Comparison of ENCODE assay signal across 8 cellular contexts in the genomic region with DNA sequence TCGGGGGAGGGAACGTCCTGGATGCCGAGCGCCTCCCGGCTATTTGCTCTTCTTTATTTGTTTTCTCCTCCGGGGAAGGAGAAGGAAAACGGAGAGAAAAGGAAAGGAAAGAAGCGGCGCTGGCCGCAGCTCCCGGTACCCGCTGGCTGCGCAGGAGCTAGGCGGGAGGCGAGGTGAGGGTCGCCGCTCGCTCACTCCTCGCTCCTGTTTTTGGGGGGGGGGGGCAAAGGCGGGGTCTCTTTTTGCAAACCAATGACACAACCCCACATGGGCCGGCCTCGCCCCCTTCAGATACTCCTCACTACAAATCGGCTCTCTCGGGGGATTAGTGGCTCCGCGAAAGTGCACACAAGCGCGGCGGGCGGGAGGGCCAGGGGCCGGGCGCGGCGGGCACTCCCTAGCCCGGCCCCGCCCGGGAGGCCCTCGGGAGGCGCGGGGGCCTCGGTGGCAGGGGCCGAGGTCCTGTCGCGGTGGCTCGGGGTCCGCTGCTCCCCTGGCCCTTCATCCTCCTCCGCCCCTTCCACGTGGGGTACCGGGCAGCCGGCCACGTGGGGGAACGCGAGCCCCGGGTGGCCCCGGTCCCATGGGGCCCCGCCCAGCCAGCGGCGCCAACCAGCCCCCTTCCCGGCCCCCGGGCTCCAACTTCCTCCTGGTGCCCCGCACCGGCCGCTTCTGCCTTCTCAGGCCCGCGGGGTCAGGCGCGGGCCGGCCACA. TPM values are rescaled to one million over a fixed set of nuclear protein-coding genes. Genes with fewer than 3 reads are reported as not detected.
DNase-seq lines count a peak whose midpoint lies in the region; ATAC-seq and TF ChIP-seq lines count a peak whose summit lies in the region.

No MANE protein-coding gene starts in this region.

- H2AFZ ChIP-seq in osteoblast (ENCODE audit: low read length), result peak overlapping the region; percentile 86

- peaks cover 4% of the 10 kb centered on the region for H3K4me1 Mint-ChIP-seq in CD8-positive, alpha-beta T cell (ENCODE audit: low read depth)

- intact Hi-C loops in CD8-positive, alpha-beta T cell (cut with DNase I, micrococcal nuclease), result no loop called here
- intact Hi-C loops in heart left ventricle (cut with DNase I), result loop anchor here (5.0 to 10.0 kb wide), 7 partner anchors 99 to 564 kb away; partner anchors contain the start of gene EDRF1 (in 1 of the 10)

- WGBS in heart left ventricle, 4 donors, result 0 to 1% (median 0%) methylated on average over 27 to 68 of the region's 68 CpGs

- no peaks in the 10 kb centered on the region for H3K36me3 Mint-ChIP-seq in CD8-positive, alpha-beta T cell

- POLR2A ChIA-PET in CD8-positive, alpha-beta T cell (lab: Charles Lee), result no interaction called here

- H3K4me3 ChIP-seq in CD8-positive, alpha-beta T cell (ENCODE audit: low read depth, low read length), result peak overlapping the region; percentile 23
- H3K4me3 ChIP-seq in heart left ventricle (peak overlapping the region; percentile 72 to 98 (median 90)), osteoblast (ENCODE audit: insufficient read depth, low read length) (peak overlapping the region; percentile 80)

- peak overlapping the region; percentile 87 for H3K4me2 ChIP-seq in osteoblast (ENCODE audit: insufficient read depth, low read length)

- CTCF ChIA-PET in CD8-positive, alpha-beta T cell (lab: Charles Lee), result no interaction called here

- ATAC-seq in CD8-positive, alpha-beta T cell, result peak; percentile 29
- peak; percentile 56 to 78 (median 74) for ATAC-seq in heart left ventricle
- no peak for ATAC-seq in GM18498 (IDR thresholded peaks at IDR 0.05; ENCODE audit: unreplicated experiment)

- H3K79me2 ChIP-seq in osteoblast (ENCODE audit: insufficient read depth, low read length), result peaks cover 30% of the 10 kb centered on the region

- H3K4me3 Mint-ChIP-seq in CD8-positive, alpha-beta T cell, result peak overlapping the region; percentile 61

- no peak for DNase-seq in CD8-positive, alpha-beta T cell
- DNase-seq in HCEC 1CT (peak; percentile 88), NCI-H82 (lab: John Stamatoyannopoulos, UW) (peak; percentile 97), amygdala (lab: John Stamatoyannopoulos, UW) (peak in 46 of 56 donors; percentile 32 to 80 (median 58)), heart left ventricle (peak; percentile 81 to 89 (median 83)), osteoblast (ENCODE audit: insufficient read length, low spot score, missing footprints) (peak; percentile 99)
- DNase-seq in stimulated activated CD4-positive, alpha-beta T cell treated with anti-CD3 and anti-CD28 coated beads, Interleukin-4, amount 100 ng/mL, for 24 hours, result no peak

- H3K9me3 ChIP-seq in CD8-positive, alpha-beta T cell (ENCODE audit: low read length), result no peaks in the 10 kb centered on the region
- H3K9me3 ChIP-seq in heart left ventricle (no peaks in the 10 kb centered on the region), osteoblast (ENCODE audit: low read depth, low read length) (no peaks in the 10 kb centered on the region)

- peaks cover 12% of the 10 kb centered on the region for H4K20me1 ChIP-seq in osteoblast (ENCODE audit: insufficient read depth, low read length)

- peaks cover 42% of the 10 kb centered on the region for H3K27me3 Mint-ChIP-seq in CD8-positive, alpha-beta T cell (ENCODE audit: low read depth)

- H3K36me3 ChIP-seq in CD8-positive, alpha-beta T cell (ENCODE audit: insufficient read depth, low read length), result no peaks in the 10 kb centered on the region
- no peaks in the 10 kb centered on the region for H3K36me3 ChIP-seq in heart left ventricle
- H3K36me3 ChIP-seq in osteoblast (ENCODE audit: insufficient read depth, low read length), result no peaks in the 10 kb centered on the region

- no peak for TF ChIP-seq CTCF in CD8-positive, alpha-beta T cell (IDR thresholded peaks at IDR 0.05)
- TF ChIP-seq CTCF in heart left ventricle (IDR thresholded peaks at IDR 0.05) (peak in 5 of 12 donors; percentile 51 to 65 (median 54)), osteoblast (IDR thresholded peaks at IDR 0.05; ENCODE audit: extremely low read depth, low read depth, low read length) (no peak)

- TF ChIP-seq POLR2A in heart left ventricle (IDR thresholded peaks at IDR 0.05), result peak in 1 of 2 donors; percentile 51

- H3K27ac Mint-ChIP-seq in CD8-positive, alpha-beta T cell, result no peak overlapping the region

- no peak overlapping the region for H3K27ac ChIP-seq in CD8-positive, alpha-beta T cell (ENCODE audit: low read depth, low read length)
- H3K27ac ChIP-seq in heart left ventricle (peak overlapping the region; percentile 89 to 99 (median 98)), osteoblast (ENCODE audit: low read depth, low read length) (peak overlapping the region; percentile 48)

- peaks cover 3% of the 10 kb centered on the region for H3K4me1 ChIP-seq in CD8-positive, alpha-beta T cell (ENCODE audit: insufficient read depth, low read length)
- H3K4me1 ChIP-seq in heart left ventricle (peaks cover 4 to 36% (median 26%) of the 10 kb centered on the region in 12 donors), osteoblast (ENCODE audit: insufficient read depth, low read length) (peaks cover 27% of the 10 kb centered on the region)

- H3K9me3 Mint-ChIP-seq in CD8-positive, alpha-beta T cell, result no peaks in the 10 kb centered on the region

- H3K27me3 ChIP-seq in CD8-positive, alpha-beta T cell (ENCODE audit: insufficient read depth, low read length), result peaks cover 18% of the 10 kb centered on the region
- H3K27me3 ChIP-seq in heart left ventricle, result no peaks in the 10 kb centered on the region
- H3K27me3 ChIP-seq in osteoblast (ENCODE audit: insufficient read depth, low read length), result no peaks in the 10 kb centered on the region

RNA-seq across cellular contexts. Expression of gene CTBP2, which starts 0.7 kb away (rescaled TPM):
- under 1 TPM; 0.38 to 0.78 TPM for total RNA-seq in CD8-positive, alpha-beta T cell
- total RNA-seq in heart left ventricle (10 to 100 TPM; 23.9 to 45.5 (median 30.0) TPM), osteoblast (65.1 and 65.9 TPM in 2 replicates)
- polyA plus RNA-seq in heart left ventricle, result 10 to 100 TPM; 10.1 to 29.1 TPM

Comparison
In these comparisons a context has a peak if more than half of its experiments do, and no peak if none do; other contexts are left out.
1. DNase-seq: peak in HCEC 1CT (single experiment), NCI-H82 (single experiment), amygdala (46 of 56), heart left ventricle (5 of 5) and osteoblast (single experiment); none in CD8-positive, alpha-beta T cell (0 of 7) and stimulated activated CD4-positive, alpha-beta T cell treated with anti-CD3 and anti-CD28 coated beads, Interleukin-4, amount 100 ng/mL, for 24 hours (single experiment).
2. H3K4me3 ChIP-seq: peak in every context shown above with its lines; median percentile 90 in heart left ventricle; 80 in osteoblast; 23 in CD8-positive, alpha-beta T cell.
3. RNA of gene CTBP2, which starts 0.7 kb away (total RNA-seq): 65.1 to 65.9 TPM in osteoblast and 23.9 to 45.5 TPM in heart left ventricle; 0.38 to 0.78 TPM in CD8-positive, alpha-beta T cell; every median in the first group is over 10 times any median in the second.
4. intact Hi-C loops: an anchor here in heart left ventricle (5.0 to 10.0 kb wide); none called in CD8-positive, alpha-beta T cell.